1 cellular context compared by ENCODE assay signal in the genomic region with DNA sequence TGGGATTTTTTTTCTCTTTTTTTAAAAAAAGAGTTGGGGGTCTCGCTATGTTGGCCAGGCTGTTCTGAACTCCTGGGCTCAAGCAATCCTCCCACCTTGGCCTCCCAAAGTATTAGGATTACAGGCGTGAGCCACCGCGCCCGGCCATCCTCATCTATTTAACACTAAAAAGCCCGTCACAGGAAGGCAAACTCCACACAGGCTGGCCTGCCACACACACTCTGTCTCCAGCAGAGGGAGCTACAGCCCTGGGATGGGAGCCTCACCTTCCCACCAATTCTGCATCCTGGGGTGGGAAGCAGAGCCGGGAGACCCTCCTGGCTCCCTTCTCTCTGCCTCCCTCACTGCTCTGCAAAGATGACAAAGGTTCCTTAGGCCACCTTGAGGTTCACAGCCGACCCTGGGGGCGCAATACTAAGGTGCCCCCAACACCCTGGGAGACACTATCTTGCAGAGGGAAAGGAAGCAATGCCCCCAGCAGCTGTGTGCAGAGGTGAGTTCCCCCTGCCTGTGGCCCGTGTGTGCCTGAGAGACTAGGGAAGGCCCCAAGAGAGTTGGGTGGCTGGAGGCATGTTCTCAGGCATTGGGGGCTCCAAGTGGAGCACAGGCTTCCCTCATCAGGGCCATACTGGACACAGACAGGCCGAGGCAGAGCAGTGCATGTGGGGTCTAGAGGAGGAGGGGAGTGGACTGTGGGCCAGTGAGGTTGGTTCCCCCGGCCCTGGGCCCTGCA.
TF ChIP-seq lines count a peak whose summit lies in the region.

No MANE protein-coding gene starts in this region.

TF ChIP-seq in SK-N-SH, 30 proteins besides CTCF, POLR2A, EP300 and RAD21:
- no peak for TF ChIP-seq ELF1 (IDR thresholded peaks at IDR 0.05)
- no peak for TF ChIP-seq SIN3A (IDR thresholded peaks at IDR 0.05; ENCODE audit: borderline replicate concordance, low read depth, low read length)
- TF ChIP-seq POLR2AphosphoS5 (IDR thresholded peaks at IDR 0.05; ENCODE audit: low read depth, low read length), result no peak
- TF ChIP-seq SMC3 (IDR thresholded peaks at IDR 0.05; ENCODE audit: low read depth, low read length), result peak; percentile 58
- no peak for TF ChIP-seq ZBTB33 (IDR thresholded peaks at IDR 0.05; ENCODE audit: borderline replicate concordance, low read depth)
